In the genomic region with DNA sequence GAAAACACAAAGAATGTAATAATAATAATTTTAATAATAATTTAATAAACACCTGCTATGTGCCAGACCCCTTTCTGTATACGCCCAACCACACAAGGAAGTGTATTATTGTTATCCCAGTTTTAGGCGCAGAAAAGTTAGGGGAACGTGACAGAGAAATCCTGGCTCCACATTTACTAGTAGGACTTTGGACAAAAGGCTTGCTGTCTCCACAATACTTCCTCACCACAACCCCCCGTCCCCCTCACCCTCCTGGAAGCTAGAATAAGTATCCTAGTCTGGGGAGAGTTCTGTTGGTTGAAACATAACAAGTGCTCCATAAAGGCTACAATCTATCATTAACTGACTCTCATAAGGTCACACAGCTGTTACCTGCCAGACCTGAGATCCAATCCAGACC, we compare ENCODE assay signal across 9 cellular contexts. TPM values are rescaled to one million over a fixed set of nuclear protein-coding genes. Genes with fewer than 3 reads are reported as not detected.
DNase-seq lines count a peak whose midpoint lies in the region; TF ChIP-seq lines count a peak whose summit lies in the region.
"Had no signal": no experiment of that assay in that cellular context is flagged by ENCODE, and none has a peak within 500 bp of the region (broad histone marks: within the 10 kb centered on the region; RNA-seq: fewer than 3 reads in every experiment).

No MANE protein-coding gene starts in this region.

- peaks cover 80% of the 10 kb centered on the region for H3K27me3 Mint-ChIP-seq in activated CD4-positive, alpha-beta T cell treated with anti-CD3 and anti-CD28 coated beads, Interleukin-2, amount 10 ng/mL, durations not matched to agents 7 days and 5 days
- peaks cover 54% of the 10 kb centered on the region for H3K27me3 Mint-ChIP-seq in IgD-negative memory B cell

- no peaks in the 10 kb centered on the region for H3K36me3 Mint-ChIP-seq in activated CD4-positive, alpha-beta T cell treated with anti-CD3 and anti-CD28 coated beads, Interleukin-2, amount 10 ng/mL, durations not matched to agents 7 days and 5 days (ENCODE audit: low read depth)
- H3K36me3 Mint-ChIP-seq in IgD-negative memory B cell = no peaks in the 10 kb centered on the region

- H3K4me3 ChIP-seq in effector memory CD4-positive, alpha-beta T cell (ENCODE audit: insufficient read depth, low read depth, low read length, poor library complexity, severe bottlenecking) = peak overlapping the region; percentile 52
- H3K4me3 ChIP-seq in skeletal muscle cell (ENCODE audit: low read depth, low read length) = peak overlapping the region; percentile 10
- H3K4me3 ChIP-seq in lower leg skin (ENCODE audit: low read depth, poor library complexity, severe bottlenecking) = no peak overlapping the region

- intact Hi-C loops in lower leg skin (cut with DNase I; ENCODE audit: low total_unique reads) = no loop called here

- peak overlapping the region; percentile 55 for H3K4me3 Mint-ChIP-seq in activated CD4-positive, alpha-beta T cell treated with anti-CD3 and anti-CD28 coated beads, Interleukin-2, amount 10 ng/mL, durations not matched to agents 7 days and 5 days
- peak overlapping the region; percentile 66 to 81 (median 74) for H3K4me3 Mint-ChIP-seq in IgD-negative memory B cell

- no peaks in the 10 kb centered on the region for H3K36me3 ChIP-seq in effector memory CD4-positive, alpha-beta T cell (ENCODE audit: control insufficient read depth, insufficient read depth, low read length)

- peaks cover 12% of the 10 kb centered on the region for H3K4me1 ChIP-seq in effector memory CD4-positive, alpha-beta T cell (ENCODE audit: control insufficient read depth, insufficient read depth, low read length, poor library complexity, severe bottlenecking)

- TF ChIP-seq CTCF in lower leg skin (IDR thresholded peaks at IDR 0.05) = no peak

- H3K27ac ChIP-seq in effector memory CD4-positive, alpha-beta T cell (ENCODE audit: insufficient read depth, low read length, poor library complexity, severe bottlenecking) = no peak overlapping the region

- H3K9me3 ChIP-seq in effector memory CD4-positive, alpha-beta T cell (ENCODE audit: control insufficient read depth, low read length) = no peaks in the 10 kb centered on the region

- POLR2A ChIA-PET in activated CD4-positive, alpha-beta T cell treated with anti-CD3 and anti-CD28 coated beads, Interleukin-2, amount 10 ng/mL, durations not matched to agents 7 days and 5 days (lab: Charles Lee) = no interaction called here

- no peak for DNase-seq in activated CD4-positive, alpha-beta T cell treated with anti-CD3 and anti-CD28 coated beads, Interleukin-2, amount 10 ng/mL, durations not matched to agents 7 days and 5 days
- no peak for DNase-seq in activated CD4-positive, alpha-beta T cell treated with anti-CD3 and anti-CD28 coated beads, Interleukin-2, amount 50 U/mL, for 4 hours
- DNase-seq in effector memory CD4-positive, alpha-beta T cell = no peak
- DNase-seq in skeletal muscle cell (ENCODE audit: low read depth) = no peak
- DNase-seq in lower leg skin (ENCODE audit: low spot score in 2 of 2) = no peak
- no peak for DNase-seq in NCI-H1105 (lab: John Stamatoyannopoulos, UW)
- DNase-seq in iPS-NIHi11 (ENCODE audit: low spot score) = no peak
- DNase-seq: central memory CD4-positive, alpha-beta T cell had no signal

- H3K4me1 Mint-ChIP-seq in activated CD4-positive, alpha-beta T cell treated with anti-CD3 and anti-CD28 coated beads, Interleukin-2, amount 10 ng/mL, durations not matched to agents 7 days and 5 days = peaks cover 10% of the 10 kb centered on the region
- H3K4me1 Mint-ChIP-seq in IgD-negative memory B cell = peaks cover 9 to 13% (median 9%) of the 10 kb centered on the region in 3 donors

- 27 to 41% methylated on average over 4 of the region's 4 CpGs for WGBS in lower leg skin, 2 donors

- H3K9me3 Mint-ChIP-seq in activated CD4-positive, alpha-beta T cell treated with anti-CD3 and anti-CD28 coated beads, Interleukin-2, amount 10 ng/mL, durations not matched to agents 7 days and 5 days = no peaks in the 10 kb centered on the region
- peaks cover 0 to 2% (median 0%) of the 10 kb centered on the region in 3 donors for H3K9me3 Mint-ChIP-seq in IgD-negative memory B cell

- H3K27ac Mint-ChIP-seq in activated CD4-positive, alpha-beta T cell treated with anti-CD3 and anti-CD28 coated beads, Interleukin-2, amount 10 ng/mL, durations not matched to agents 7 days and 5 days = no peak overlapping the region
- H3K27ac Mint-ChIP-seq in IgD-negative memory B cell = no peak overlapping the region

- CTCF ChIA-PET in activated CD4-positive, alpha-beta T cell treated with anti-CD3 and anti-CD28 coated beads, Interleukin-2, amount 10 ng/mL, durations not matched to agents 7 days and 5 days (lab: Charles Lee) = interaction anchor here (0.7 to 2.0 kb wide), 3 partner anchors 8 to 52 kb away, joined by 3 to 5 read pairs (median 4); no protein-coding TSS in a partner anchor

- H3K27me3 ChIP-seq in effector memory CD4-positive, alpha-beta T cell (replicated peaks; ENCODE audit: control insufficient read depth, insufficient read depth, low read length, poor library complexity, severe bottlenecking) = peaks cover 21% of the 10 kb centered on the region

- TF ChIP-seq POLR2A in lower leg skin (IDR thresholded peaks at IDR 0.05) = no peak

RNA-seq across cellular contexts. Expression of a gene that starts 0.5 kb away (rescaled TPM):
- not detected for total RNA-seq in activated CD4-positive, alpha-beta T cell treated with anti-CD3 and anti-CD28 coated beads, Interleukin-2, amount 10 ng/mL, durations not matched to agents 7 days and 5 days
- polyA plus RNA-seq in IgD-negative memory B cell = not detected
- 1 to 10 TPM; 2.9 to 5.9 (median 5.4) TPM for total RNA-seq in lower leg skin

RNA-seq across cellular contexts. Expression of a gene that starts 34.1 kb away (rescaled TPM):
- total RNA-seq in activated CD4-positive, alpha-beta T cell treated with anti-CD3 and anti-CD28 coated beads, Interleukin-2, amount 10 ng/mL, durations not matched to agents 7 days and 5 days = under 1 TPM in 1 of 2 experiments, not detected in 1; 0.42 TPM
- 1.1 TPM for polyA plus RNA-seq in IgD-negative memory B cell
- total RNA-seq in lower leg skin = 1 to 10 TPM in 2 of 4 donors, under 1 TPM in 2; 0.30 to 3.7 (median 1.6) TPM
